In genomic region chr10:54124209-54124890, GRCh38 we compare ENCODE assay signal across 27 cellular contexts.
"Had no signal": no experiment of that assay in that cellular context is flagged by ENCODE, and none has a peak within 500 bp of the region (broad histone marks: within the 10 kb centered on the region; RNA-seq: fewer than 3 reads in every experiment).

No MANE protein-coding gene starts in this region.

- H3K36me3 Mint-ChIP-seq: immature natural killer cell; memory B cell; naive B cell; neural progenitor cell; stimulated activated effector memory CD8-positive, alpha-beta T cell treated with anti-CD3 and anti-CD28 coated beads, Interleukin-12 subunit alpha, Interleukin-12 subunit beta, amount 100 ng/mL, for 72 hours had no signal

- H3K27me3 ChIP-seq: colonic mucosa, esophagus squamous epithelium, neural progenitor cell, right atrium auricular region, stomach, thyroid gland had no signal

- H3K36me3 ChIP-seq: colonic mucosa, esophagus squamous epithelium, lower lobe of right lung, neural progenitor cell, prostate gland, right atrium auricular region, stomach, thyroid gland had no signal

- H3K4me3 Mint-ChIP-seq: dendritic cell treated with granulocyte-macrophage colony-stimulating factor and Interleukin-4, amounts not matched to agents 40 ng/mL and 50 ng/mL, for 4 days; endodermal cell; immature natural killer cell; memory B cell; naive B cell; natural killer cell treated with Interleukin-12 subunit alpha and Interleukin-12 subunit beta and Interleukin-15 and Interleukin-18, amount 100 ng/mL, for 72 hours; neural progenitor cell; stimulated activated effector memory CD8-positive, alpha-beta T cell treated with anti-CD3 and anti-CD28 coated beads, Interleukin-12 subunit alpha, Interleukin-12 subunit beta, amount 100 ng/mL, for 72 hours had no signal

- H2AFZ ChIP-seq: neural progenitor cell, parathyroid adenoma had no signal

- H3K27me3 Mint-ChIP-seq: dendritic cell treated with granulocyte-macrophage colony-stimulating factor and Interleukin-4, amounts not matched to agents 40 ng/mL and 50 ng/mL, for 4 days; memory B cell; naive B cell; natural killer cell treated with Interleukin-12 subunit alpha and Interleukin-12 subunit beta and Interleukin-15 and Interleukin-18, amount 100 ng/mL, for 72 hours had no signal

- FAIRE-seq: frontal cortex had no signal

- H3K9me3 Mint-ChIP-seq: dendritic cell treated with granulocyte-macrophage colony-stimulating factor and Interleukin-4, amounts not matched to agents 40 ng/mL and 50 ng/mL, for 4 days; neural progenitor cell had no signal

- H3K4me1 ChIP-seq: colonic mucosa, esophagus squamous epithelium, lower lobe of right lung, neural progenitor cell, parathyroid adenoma, prostate gland, right atrium auricular region, stomach, thyroid gland had no signal

- H3K9me3 ChIP-seq: colonic mucosa, esophagus squamous epithelium, lower lobe of right lung, mucosa of descending colon, prostate gland, right atrium auricular region, stomach, thyroid gland had no signal

- H3K79me2 ChIP-seq: parathyroid adenoma had no signal

- DNase-seq: colonic mucosa; effector CD8-positive, alpha-beta T cell; endodermal cell; erythroblast; esophagus squamous epithelium; hypothalamus; immature natural killer cell; islet precursor cell; left ventricle myocardium superior; lower lobe of right lung; mucosa of descending colon; naive B cell; stimulated activated CD4-positive, alpha-beta T cell treated with anti-CD3 and anti-CD28 coated beads, Interleukin-2, amount 100 ng/mL, for 24 hours; stimulated activated CD4-positive, alpha-beta T cell treated with anti-CD3 and anti-CD28 coated beads, Interleukin-4, amount 100 ng/mL, for 24 hours; stimulated activated naive CD4-positive, alpha-beta T cell treated with Interleukin-2 at 50 U/mL for 16 hours; stomach; thyroid gland; trophoblast cell had no signal

- H3K4me2 ChIP-seq: neural progenitor cell had no signal

- H3K27ac Mint-ChIP-seq: dendritic cell treated with granulocyte-macrophage colony-stimulating factor and Interleukin-4, amounts not matched to agents 40 ng/mL and 50 ng/mL, for 4 days; endodermal cell; immature natural killer cell; memory B cell; naive B cell; natural killer cell treated with Interleukin-12 subunit alpha and Interleukin-12 subunit beta and Interleukin-15 and Interleukin-18, amount 100 ng/mL, for 72 hours; neural progenitor cell; stimulated activated effector memory CD8-positive, alpha-beta T cell treated with anti-CD3 and anti-CD28 coated beads, Interleukin-12 subunit alpha, Interleukin-12 subunit beta, amount 100 ng/mL, for 72 hours had no signal

- H3K27ac ChIP-seq: colonic mucosa, esophagus squamous epithelium, lower lobe of right lung, neural progenitor cell, parathyroid adenoma, prostate gland, right atrium auricular region, stomach, thyroid gland had no signal

- H3K4me1 Mint-ChIP-seq: endodermal cell; immature natural killer cell; memory B cell; naive B cell; neural progenitor cell; stimulated activated effector memory CD8-positive, alpha-beta T cell treated with anti-CD3 and anti-CD28 coated beads, Interleukin-12 subunit alpha, Interleukin-12 subunit beta, amount 100 ng/mL, for 72 hours had no signal

- H3K4me3 ChIP-seq: colonic mucosa, esophagus squamous epithelium, lower lobe of right lung, mucosa of descending colon, neural progenitor cell, prostate gland, right atrium auricular region, stomach, thyroid gland had no signal

- H3K9ac ChIP-seq: neural progenitor cell, parathyroid adenoma had no signal
